7 cellular contexts compared by ENCODE assay signal in the genomic region with DNA sequence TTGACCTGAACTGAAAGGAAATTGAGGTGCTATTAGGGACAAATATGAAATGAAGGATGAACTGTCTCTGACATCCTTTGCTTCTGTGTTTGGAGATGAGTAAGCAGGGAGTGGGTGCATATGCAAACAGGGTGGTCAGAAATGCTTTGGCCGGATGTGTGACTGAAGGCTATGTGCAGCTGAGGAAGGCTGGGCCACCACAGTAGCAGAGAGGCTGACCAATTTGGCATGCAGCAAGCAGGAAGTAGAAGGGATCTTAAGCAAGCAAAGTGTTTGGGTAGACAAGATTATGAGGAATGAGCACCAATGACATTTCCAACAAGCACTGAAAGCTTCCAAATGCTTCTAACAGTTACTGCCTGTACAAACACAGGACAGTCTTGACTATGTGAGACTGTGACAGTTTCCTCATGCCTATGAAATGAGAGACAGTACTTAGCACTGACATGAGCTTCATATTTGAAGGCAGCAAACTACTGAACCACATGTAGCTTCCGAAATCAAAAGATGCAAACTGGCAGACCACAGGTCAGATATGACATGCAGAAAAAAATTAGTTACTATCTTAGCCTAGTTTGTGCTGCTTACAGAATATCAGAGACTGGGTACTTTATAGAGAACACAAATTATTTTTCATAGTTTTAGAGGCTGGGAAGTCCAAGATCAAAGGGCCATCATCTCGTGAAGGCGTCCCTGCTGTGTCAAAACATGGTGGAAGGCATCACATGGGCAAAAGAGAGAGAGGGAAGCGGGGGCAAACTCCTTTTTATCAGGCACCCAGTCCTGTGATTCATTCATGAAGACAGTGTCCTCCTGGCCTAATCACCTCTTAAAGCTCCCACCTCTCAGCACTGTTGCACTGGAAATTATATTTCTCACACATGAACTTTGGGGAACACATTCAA. TPM values are rescaled to one million over a fixed set of nuclear protein-coding genes. Genes with fewer than 3 reads are reported as not detected.
A peak's percentile ranks its signal among the peaks of the same experiment; 100 is the strongest.
DNase-seq lines count a peak whose midpoint lies in the region; ATAC-seq and TF ChIP-seq lines count a peak whose summit lies in the region.

No MANE protein-coding gene starts in this region.

- ATAC-seq in GM18499 (IDR thresholded peaks at IDR 0.05; ENCODE audit: insufficient read depth, unreplicated experiment) (peak; percentile 69), GM21717 (IDR thresholded peaks at IDR 0.05; ENCODE audit: unreplicated experiment) (peak; percentile 66)

- peak; percentile 72 for DNase-seq in activated CD8-positive, alpha-beta memory T cell treated with anti-CD3 and anti-CD28 coated beads, Interleukin-2, amount 50 U/mL, for 48 hours
- DNase-seq in kidney glomerular epithelial cell (lab: John Stamatoyannopoulos, UW) = peak; percentile 63
- DNase-seq in stomach = peak; percentile 55
- DNase-seq in coronary artery (ENCODE audit: low spot score) = no peak

- H3K4me3 ChIP-seq in KMS-11 (IDR thresholded peaks at IDR 0.05; ENCODE audit: insufficient read depth, low read depth, low read length) = no peak overlapping the region
- H3K4me3 ChIP-seq in stomach = no peak overlapping the region
- no peak overlapping the region for H3K4me3 ChIP-seq in coronary artery

- H3K27me3 ChIP-seq in KMS-11 (ENCODE audit: insufficient read depth, low read depth) (no peaks in the 10 kb centered on the region), stomach (no peaks in the 10 kb centered on the region)

- peak overlapping the region; percentile 87 for H3K27ac ChIP-seq in KMS-11
- peak overlapping the region in 3 of 5 donors; percentile 36 to 97 (median 57) for H3K27ac ChIP-seq in stomach
- H3K27ac ChIP-seq in coronary artery = peak overlapping the region in 1 of 2 donors; percentile 57

- TF ChIP-seq EP300 in stomach (IDR thresholded peaks at IDR 0.05) = no peak

- 50 to 66% (median 63%) methylated on average over 5 of the region's 5 CpGs for WGBS in stomach, 5 donors

- H3K4me1 ChIP-seq in KMS-11 (ENCODE audit: low read depth, poor library complexity, severe bottlenecking) (peaks cover 45% of the 10 kb centered on the region), stomach (peaks cover 17 to 48% (median 33%) of the 10 kb centered on the region in 4 donors)

- H3K4me2 ChIP-seq in KMS-11 = peak overlapping the region; percentile 58

- peaks cover 36% of the 10 kb centered on the region for H3K79me2 ChIP-seq in KMS-11 (ENCODE audit: insufficient read depth, low read depth)

- H3K9ac ChIP-seq in KMS-11 = peak overlapping the region; percentile 21; the same call in 1 of the 2 replicates

- H3K9me3 ChIP-seq in stomach = no peaks in the 10 kb centered on the region

- no peak for TF ChIP-seq CTCF in KMS-11 (conservative IDR thresholded peaks at IDR 0.05; ENCODE audit: low read depth, low read length)
- no peak for TF ChIP-seq CTCF in stomach (IDR thresholded peaks at IDR 0.05)
- TF ChIP-seq CTCF in coronary artery (IDR thresholded peaks at IDR 0.05) = no peak

- TF ChIP-seq POLR2A in stomach (IDR thresholded peaks at IDR 0.05) = no peak

- intact Hi-C loops in stomach (cut with DNase I; ENCODE audit: low total_unique reads) = no loop called here

- no peaks in the 10 kb centered on the region for H4K20me1 ChIP-seq in KMS-11 (ENCODE audit: insufficient read depth)

- H3K36me3 ChIP-seq in KMS-11 (ENCODE audit: insufficient read depth) (no peaks in the 10 kb centered on the region), stomach (no peaks in the 10 kb centered on the region)

- peak overlapping the region; percentile 19; the same call in 1 of the 2 replicates for H2AFZ ChIP-seq in KMS-11 (ENCODE audit: low read depth)

RNA-seq across cellular contexts. Expression of a gene that starts 3.2 kb away (rescaled TPM):
- 100 to 1,000 TPM in 4 of 5 donors, 10 to 100 TPM in 1; 82.6 to 189 (median 111) TPM for total RNA-seq in stomach
- polyA plus RNA-seq in stomach = 10 to 100 TPM; 41.6 to 94.7 (median 70.0) TPM
